In the genomic region with DNA sequence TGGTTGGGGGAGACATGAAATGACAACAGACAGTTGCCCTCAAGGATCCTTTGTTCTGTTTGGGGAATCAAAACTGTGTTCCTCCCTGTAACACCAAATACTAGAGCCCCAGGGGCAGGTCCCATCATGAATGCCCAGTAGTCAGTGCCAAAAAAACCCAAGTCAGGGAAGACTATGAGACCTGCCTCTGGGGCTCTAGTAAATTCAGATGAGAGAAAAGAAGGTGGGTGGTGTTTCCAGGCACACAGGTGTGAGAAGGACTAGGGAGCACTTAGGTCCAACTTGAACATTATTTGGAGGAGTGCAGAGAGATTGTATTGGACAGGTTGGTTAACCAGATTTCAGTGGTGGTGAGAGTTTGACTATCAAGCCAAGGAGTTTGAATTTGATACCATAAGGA, we compare ENCODE assay signal across 14 cellular contexts. TPM values are rescaled to one million over a fixed set of nuclear protein-coding genes. Genes with fewer than 3 reads are reported as not detected.
DNase-seq lines count a peak whose midpoint lies in the region; ATAC-seq, FAIRE-seq and TF ChIP-seq lines count a peak whose summit lies in the region.
"Had no signal": no experiment of that assay in that cellular context is flagged by ENCODE, and none has a peak within 500 bp of the region (broad histone marks: within the 10 kb centered on the region; RNA-seq: fewer than 3 reads in every experiment).

No MANE protein-coding gene starts in this region.

- peaks cover 31% of the 10 kb centered on the region for H3K79me2 ChIP-seq in KMS-11 (ENCODE audit: insufficient read depth, low read depth)

- DNase-seq in bronchial epithelial cell (ENCODE audit: low read depth) (peak; percentile 36), GOT3 (lab: John Stamatoyannopoulos, UW) (no peak), DMS 273 treated with DMSO at 0.1 percent for 48 hours (lab: John Stamatoyannopoulos, UW) (no peak), NCI-H774 (lab: John Stamatoyannopoulos, UW) (no peak)
- DNase-seq: activated CD8-positive, alpha-beta memory T cell treated with anti-CD3 and anti-CD28 coated beads for 24 hours; DMS79 treated with DMSO at 0.1 percent for 48 hours; mucosa of descending colon; NCI-H1930 had no signal

- H3K27me3 ChIP-seq in BLaER1 treated with 17β-estradiol and CSF1 and Interleukin-3, amounts not matched to agents 10 nM and 100 nM: no peaks in the 10 kb centered on the region
- no peaks in the 10 kb centered on the region for H3K27me3 ChIP-seq in KMS-11 (ENCODE audit: insufficient read depth, low read depth)
- H3K27me3 ChIP-seq in bronchial epithelial cell (ENCODE audit: control insufficient read depth, insufficient read depth, low read length): no peaks in the 10 kb centered on the region
- no peaks in the 10 kb centered on the region for H3K27me3 ChIP-seq in neutrophil
- H3K27me3 ChIP-seq: suprapubic skin had no signal

- no peak for FAIRE-seq in bronchial epithelial cell (lab: Jason Lieb, UNC)
- FAIRE-seq: frontal cortex had no signal

- TF ChIP-seq CTCF in KMS-11 (conservative IDR thresholded peaks at IDR 0.05; ENCODE audit: low read depth, low read length) (no peak), bronchial epithelial cell (IDR thresholded peaks at IDR 0.05; ENCODE audit: insufficient read depth, low read length, severe bottlenecking) (no peak), neutrophil (IDR thresholded peaks at IDR 0.05) (no peak)

- H3K36me3 ChIP-seq in BLaER1 treated with 17β-estradiol and CSF1 and Interleukin-3, amounts not matched to agents 10 nM and 100 nM: peaks cover 0 to 72% (median 40%) of the 10 kb centered on the region in 11 experiments; a peak in 13 of 22 replicates
- H3K36me3 ChIP-seq in KMS-11 (ENCODE audit: insufficient read depth) (no peaks in the 10 kb centered on the region), bronchial epithelial cell (ENCODE audit: control insufficient read depth, insufficient read depth, low read length) (no peaks in the 10 kb centered on the region), neutrophil (peaks cover 82% of the 10 kb centered on the region)
- H3K36me3 ChIP-seq: suprapubic skin had no signal

- peak overlapping the region; percentile 89 to 99 (median 93) for H3K4me2 ChIP-seq in BLaER1 treated with 17β-estradiol and CSF1 and Interleukin-3, amounts not matched to agents 10 nM and 100 nM
- H3K4me2 ChIP-seq in KMS-11: peak overlapping the region; percentile 100

- H4K20me1 ChIP-seq in BLaER1 treated with 17β-estradiol and CSF1 and Interleukin-3, amounts not matched to agents 10 nM and 100 nM: peaks cover 0 to 14% (median 0%) of the 10 kb centered on the region in 11 experiments; a peak in 3 of 22 replicates
- H4K20me1 ChIP-seq in KMS-11 (ENCODE audit: insufficient read depth): no peaks in the 10 kb centered on the region

- peak overlapping the region in 8 of 10 experiments; percentile 18 to 87 (median 59); a peak in 13 of 20 replicates for H3K4me3 ChIP-seq in BLaER1 treated with 17β-estradiol and CSF1 and Interleukin-3, amounts not matched to agents 10 nM and 100 nM
- H3K4me3 ChIP-seq in KMS-11 (IDR thresholded peaks at IDR 0.05; ENCODE audit: insufficient read depth, low read depth, low read length) (no peak overlapping the region), bronchial epithelial cell (ENCODE audit: low read depth, low read length) (no peak overlapping the region), neutrophil (ENCODE audit: low read depth in 1 of 2, low read length in 1 of 2) (peak overlapping the region; percentile 34 to 80)
- H3K4me3 ChIP-seq: mucosa of descending colon, suprapubic skin had no signal

- no peaks in the 10 kb centered on the region for H3K9me3 ChIP-seq in BLaER1 treated with 17β-estradiol and CSF1 and Interleukin-3, amounts not matched to agents 10 nM and 100 nM (replicated peaks in 1 of 11)
- no peaks in the 10 kb centered on the region for H3K9me3 ChIP-seq in neutrophil
- H3K9me3 ChIP-seq: mucosa of descending colon, suprapubic skin had no signal

- H2AFZ ChIP-seq in KMS-11 (ENCODE audit: low read depth): no peak overlapping the region

- peak overlapping the region; percentile 51 to 99 (median 97); a peak in 21 of 22 replicates for H3K9ac ChIP-seq in BLaER1 treated with 17β-estradiol and CSF1 and Interleukin-3, amounts not matched to agents 10 nM and 100 nM
- H3K9ac ChIP-seq in KMS-11: no peak overlapping the region; the same call in 1 of the 2 replicates

- ATAC-seq in HG02759 (IDR thresholded peaks at IDR 0.05; ENCODE audit: unreplicated experiment): no peak
- ATAC-seq: mucosa of descending colon had no signal

- H3K27ac ChIP-seq in BLaER1 treated with 17β-estradiol and CSF1 and Interleukin-3, amounts not matched to agents 10 nM and 100 nM: peak overlapping the region; percentile 46 to 100 (median 99); a peak in 21 of 22 replicates
- peak overlapping the region; percentile 49 for H3K27ac ChIP-seq in KMS-11
- H3K27ac ChIP-seq in neutrophil: peak overlapping the region; percentile 97
- H3K27ac ChIP-seq: suprapubic skin had no signal

- H3K4me1 ChIP-seq in BLaER1 treated with 17β-estradiol and CSF1 and Interleukin-3, amounts not matched to agents 10 nM and 100 nM: peaks cover 84 to 100% (median 94%) of the 10 kb centered on the region in 10 experiments
- peaks cover 91% of the 10 kb centered on the region for H3K4me1 ChIP-seq in KMS-11 (ENCODE audit: low read depth, poor library complexity, severe bottlenecking)
- H3K4me1 ChIP-seq in neutrophil (ENCODE audit: control insufficient read depth in 1 of 2, insufficient read depth in 1 of 2, low read depth in 1 of 2, low read length in 1 of 2): peaks cover 79 to 93% of the 10 kb centered on the region in 2 experiments

RNA-seq across cellular contexts. Expression of a gene that starts 51.9 kb away (rescaled TPM):
- total RNA-seq in bronchial epithelial cell: 7.1 and 9.6 TPM in 2 replicates

Comparison
In these comparisons a context has a peak if more than half of its experiments do, and no peak if none do; other contexts are left out.
1. H3K27ac ChIP-seq: peak in every context shown above with its lines; median percentile 99 in BLaER1 treated with 17β-estradiol and CSF1 and Interleukin-3, amounts not matched to agents 10 nM and 100 nM; 97 in neutrophil; 49 in KMS-11.
2. H3K4me3 ChIP-seq: peak in BLaER1 treated with 17β-estradiol and CSF1 and Interleukin-3, amounts not matched to agents 10 nM and 100 nM (8 of 10) and neutrophil (2 of 2); none in KMS-11 (single experiment) and bronchial epithelial cell (single experiment).